Comparison of ENCODE assay signal across 8 cellular contexts in the genomic region with DNA sequence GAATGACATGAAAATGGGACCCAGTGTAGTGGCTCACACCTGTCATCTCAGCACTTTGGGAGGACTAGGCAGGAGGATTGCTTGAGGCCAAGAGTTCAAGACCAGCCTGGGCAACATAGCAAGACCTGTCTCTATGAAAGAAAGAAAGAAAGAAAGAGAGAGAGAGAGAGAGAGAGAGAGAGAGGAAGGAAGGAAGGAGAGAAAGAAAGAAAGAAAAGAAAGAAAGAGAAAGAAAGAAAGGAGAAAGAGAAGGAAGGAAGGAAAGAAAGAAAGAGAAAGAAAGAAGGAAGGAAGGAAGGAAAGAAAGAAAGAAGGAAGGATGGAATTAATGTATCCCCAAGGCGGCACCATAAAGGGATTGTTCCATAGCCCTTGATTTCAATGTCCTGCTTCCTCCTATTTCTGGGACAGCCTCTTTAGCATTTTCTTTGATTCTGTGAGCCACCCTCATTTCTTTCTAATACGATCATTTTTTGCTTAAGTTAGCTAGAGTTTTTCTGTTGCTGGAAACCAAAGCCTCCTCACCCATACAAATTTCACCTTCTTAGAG.
DNase-seq lines count a peak whose midpoint lies in the region; ATAC-seq and TF ChIP-seq lines count a peak whose summit lies in the region.
"Not testable (repeated sequence)": the region's sequence is repeated elsewhere in the genome, so short reads cannot be mapped to it uniquely, and the experiment has no call there.

No MANE protein-coding gene starts in this region.

- WGBS in hepatocyte (ENCODE audit: low lambda C conversion rate, missing lambda C conversion rate): 100% methylated on average over 2 of the region's 2 CpGs

- BruUV-seq in PC-9 (replicated peaks; lab: Mats Ljungman, UMichigan): not testable (repeated sequence)

- not testable (repeated sequence) for H3K27ac ChIP-seq in BLaER1
- H3K27ac ChIP-seq in PC-9 (peak overlapping the region; percentile 83), cardiac muscle cell (peak overlapping the region; percentile 98), left ventricle myocardium inferior (replicated peaks) (peak overlapping the region; percentile 84), hepatocyte (peak overlapping the region; percentile 91)

- CTCF ChIA-PET in PC-9 (lab: Charles Lee): not testable (repeated sequence)
- CTCF ChIA-PET in activated CD8-positive, alpha-beta T cell treated with anti-CD3 and anti-CD28 coated beads for 36 hours (lab: Charles Lee): interaction anchor here (1.0 to 1.4 kb wide), 2 partner anchors 27 to 122 kb away, joined by 4 to 5 read pairs; no protein-coding TSS in a partner anchor

- not testable (repeated sequence) for H3K9me3 Mint-ChIP-seq in activated CD8-positive, alpha-beta T cell treated with anti-CD3 and anti-CD28 coated beads for 36 hours; memory B cell; natural killer cell

- DNase-seq in PC-9; activated CD8-positive, alpha-beta T cell treated with anti-CD3 and anti-CD28 coated beads for 36 hours; cardiac muscle cell (ENCODE audit: low read depth in 1 of 2, low spot score in 1 of 2); left ventricle myocardium inferior; hepatocyte (ENCODE audit: low spot score); memory B cell (ENCODE audit: low spot score in 2 of 2); natural killer cell: not testable (repeated sequence)

- peaks cover 28% of the 10 kb centered on the region for H3K4me1 Mint-ChIP-seq in activated CD8-positive, alpha-beta T cell treated with anti-CD3 and anti-CD28 coated beads for 36 hours (ENCODE audit: low read depth)
- H3K4me1 Mint-ChIP-seq in memory B cell: peaks cover 10% of the 10 kb centered on the region
- peaks cover 40 to 57% of the 10 kb centered on the region in 2 donors for H3K4me1 Mint-ChIP-seq in natural killer cell

- intact Hi-C loops in PC-9 (cut with micrococcal nuclease; ENCODE audit: unreplicated experiment); activated CD8-positive, alpha-beta T cell treated with anti-CD3 and anti-CD28 coated beads for 36 hours (cut with micrococcal nuclease); left ventricle myocardium inferior (cut with micrococcal nuclease): not testable (repeated sequence)
- intact Hi-C loops in natural killer cell (cut with micrococcal nuclease): loop anchor here (2.0 kb wide), 1 partner anchor 13 kb away; no protein-coding TSS in a partner anchor

- not testable (repeated sequence) for H3K9ac ChIP-seq in BLaER1

- peaks cover 69% of the 10 kb centered on the region for H3K4me1 ChIP-seq in BLaER1
- peaks cover 47% of the 10 kb centered on the region for H3K4me1 ChIP-seq in PC-9 (replicated peaks; ENCODE audit: insufficient read depth)
- H3K4me1 ChIP-seq in cardiac muscle cell (ENCODE audit: low read depth): peaks cover 44% of the 10 kb centered on the region
- peaks cover 65% of the 10 kb centered on the region for H3K4me1 ChIP-seq in left ventricle myocardium inferior
- H3K4me1 ChIP-seq in hepatocyte (ENCODE audit: insufficient read depth): peaks cover 13% of the 10 kb centered on the region

- peak overlapping the region; percentile 70 for H3K4me2 ChIP-seq in BLaER1
- peak overlapping the region; percentile 49 for H3K4me2 ChIP-seq in PC-9
- not testable (repeated sequence) for H3K4me2 ChIP-seq in hepatocyte

- not testable (repeated sequence) for TF ChIP-seq CTCF in PC-9 (conservative IDR thresholded peaks at IDR 0.05); cardiac muscle cell (IDR thresholded peaks at IDR 0.05; ENCODE audit: low read depth, low read length); left ventricle myocardium inferior (IDR thresholded peaks at IDR 0.05; ENCODE audit: borderline replicate concordance); hepatocyte (IDR thresholded peaks at IDR 0.05; ENCODE audit: poor library complexity); natural killer cell (IDR thresholded peaks at IDR 0.05)
- TF ChIP-seq CTCF in activated CD8-positive, alpha-beta T cell treated with anti-CD3 and anti-CD28 coated beads for 36 hours (IDR thresholded peaks at IDR 0.05): peak; percentile 13

- H3K36me3 Mint-ChIP-seq in activated CD8-positive, alpha-beta T cell treated with anti-CD3 and anti-CD28 coated beads for 36 hours (ENCODE audit: low read depth); memory B cell; natural killer cell: not testable (repeated sequence)

- H3K36me3 ChIP-seq in BLaER1; PC-9 (ENCODE audit: low read depth); cardiac muscle cell; left ventricle myocardium inferior; hepatocyte (replicated peaks; ENCODE audit: insufficient read depth, low read depth): not testable (repeated sequence)

- peaks cover 12% of the 10 kb centered on the region for H3F3A ChIP-seq in PC-9 (ENCODE audit: insufficient read depth, low read depth)

- H3K27me3 Mint-ChIP-seq in activated CD8-positive, alpha-beta T cell treated with anti-CD3 and anti-CD28 coated beads for 36 hours: peaks cover 76% of the 10 kb centered on the region
- H3K27me3 Mint-ChIP-seq in memory B cell: peaks cover 12% of the 10 kb centered on the region
- H3K27me3 Mint-ChIP-seq in natural killer cell (ENCODE audit: low read depth in 2 of 2): peaks cover 71 to 72% of the 10 kb centered on the region in 2 donors

- H4K20me1 ChIP-seq in BLaER1; PC-9 (ENCODE audit: insufficient read depth); hepatocyte (ENCODE audit: insufficient read depth, poor library complexity, severe bottlenecking): not testable (repeated sequence)

- H3K27me3 ChIP-seq in BLaER1; PC-9 (ENCODE audit: insufficient read depth, low read depth); cardiac muscle cell; left ventricle myocardium inferior (ENCODE audit: low read depth); hepatocyte: not testable (repeated sequence)

- not testable (repeated sequence) for H3K79me2 ChIP-seq in PC-9 (ENCODE audit: low read depth); hepatocyte

- ATAC-seq in activated CD8-positive, alpha-beta T cell treated with anti-CD3 and anti-CD28 coated beads for 36 hours; memory B cell (ENCODE audit: low read depth); natural killer cell: not testable (repeated sequence)

- not testable (repeated sequence) for H3K27ac Mint-ChIP-seq in activated CD8-positive, alpha-beta T cell treated with anti-CD3 and anti-CD28 coated beads for 36 hours; natural killer cell
- H3K27ac Mint-ChIP-seq in memory B cell: peak overlapping the region; percentile 58

- not testable (repeated sequence) for H3K4me3 ChIP-seq in BLaER1, PC-9, cardiac muscle cell, hepatocyte
- peak overlapping the region; percentile 26 for H3K4me3 ChIP-seq in left ventricle myocardium inferior

- H2AFZ ChIP-seq in PC-9, hepatocyte: not testable (repeated sequence)

- H3K4me3 Mint-ChIP-seq in activated CD8-positive, alpha-beta T cell treated with anti-CD3 and anti-CD28 coated beads for 36 hours; memory B cell: not testable (repeated sequence)
- peak overlapping the region; percentile 33 for H3K4me3 Mint-ChIP-seq in natural killer cell

- POLR2A ChIA-PET in PC-9 (lab: Charles Lee; ENCODE audit: unreplicated experiment); activated CD8-positive, alpha-beta T cell treated with anti-CD3 and anti-CD28 coated beads for 36 hours (lab: Charles Lee): not testable (repeated sequence)

- not testable (repeated sequence) for H3K9me2 ChIP-seq in PC-9 (ENCODE audit: insufficient read depth); hepatocyte (replicated peaks; ENCODE audit: insufficient read depth)

- H3K9me3 ChIP-seq in BLaER1; PC-9 (ENCODE audit: insufficient read depth, low read depth); cardiac muscle cell (ENCODE audit: low read depth); left ventricle myocardium inferior (replicated peaks); hepatocyte (ENCODE audit: low read depth): not testable (repeated sequence)
